Comparison of ENCODE assay signal across 1 cellular context in the genomic region with DNA sequence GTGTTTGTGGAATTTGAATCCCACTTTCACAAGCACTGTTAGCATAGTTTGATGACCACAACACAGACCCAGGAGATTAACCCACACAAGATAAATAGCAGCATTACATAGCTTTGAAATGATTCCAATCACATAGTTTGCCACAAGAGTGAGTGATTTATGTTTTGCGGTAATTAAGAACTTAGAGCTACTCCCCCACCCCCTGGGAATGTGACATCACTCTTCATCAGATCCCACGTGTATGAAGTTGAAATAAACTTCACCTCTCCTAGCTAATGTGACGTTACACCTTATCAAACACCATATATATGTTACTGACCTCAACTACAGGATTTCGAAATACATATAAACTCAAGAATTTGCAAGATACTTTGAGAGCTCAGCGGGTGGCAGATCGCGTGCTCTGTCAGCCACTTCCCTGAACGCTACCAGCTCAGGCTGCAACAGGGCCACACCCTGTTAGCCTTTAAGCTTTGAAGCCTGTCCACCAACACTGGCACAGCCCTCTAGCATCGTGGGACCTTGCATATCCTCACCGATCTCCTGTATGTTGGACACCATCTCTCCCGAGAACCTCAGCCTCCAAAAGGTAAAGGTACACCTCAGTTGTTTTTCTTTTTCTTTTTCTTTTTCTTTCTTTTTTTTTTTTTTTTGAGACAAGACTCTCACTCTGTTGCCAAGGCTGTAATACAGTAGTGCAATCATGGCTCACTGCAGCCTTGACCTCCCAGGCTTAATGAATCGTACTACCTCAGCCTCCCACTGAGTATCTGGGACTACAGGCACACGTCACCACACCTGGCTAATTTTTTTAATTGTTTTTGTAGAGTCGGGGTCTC.
TF ChIP-seq lines count a peak whose summit lies in the region.

No MANE protein-coding gene starts in this region.

TF ChIP-seq in HCT116, 20 proteins besides CTCF, POLR2A, EP300 and RAD21 (continued from another document):
- TF ChIP-seq CEBPB (IDR thresholded peaks at IDR 0.05; ENCODE audit: low read depth) (peak; percentile 71), ZFX (IDR thresholded peaks at IDR 0.05) (no peak), CBX3 (IDR thresholded peaks at IDR 0.05; ENCODE audit: low read depth) (peak; percentile 70; the same call in 1 of the 2 replicates), SIN3A (IDR thresholded peaks at IDR 0.05; ENCODE audit: low read depth) (peak; percentile 64; the same call in 1 of the 2 replicates), JUND (IDR thresholded peaks at IDR 0.05) (peak; percentile 23; the same call in 1 of the 2 replicates)
